ENCODE assay signal across 23 cellular contexts in the genomic region with DNA sequence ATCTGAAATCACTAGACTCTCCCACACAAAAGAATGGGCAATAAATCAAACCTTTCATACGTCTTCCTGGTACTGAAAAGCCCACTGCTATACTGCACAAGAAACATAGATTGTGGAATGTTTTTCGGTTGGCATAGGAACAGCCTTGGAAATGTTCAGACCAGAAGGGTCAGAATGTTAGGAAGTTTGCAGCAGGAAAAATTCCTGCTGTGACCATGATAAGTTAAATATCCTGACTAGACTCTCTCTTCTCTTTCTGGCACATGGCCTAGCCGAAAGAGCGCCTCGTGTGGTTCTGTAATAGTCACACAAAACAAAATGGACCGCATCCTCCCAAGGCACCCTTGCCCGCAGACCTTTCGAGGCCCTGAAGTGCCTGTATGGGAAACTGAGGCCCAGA.
DNase-seq lines count a peak whose midpoint lies in the region; ATAC-seq and TF ChIP-seq lines count a peak whose summit lies in the region.
"Had no signal": no experiment of that assay in that cellular context is flagged by ENCODE, and none has a peak within 500 bp of the region (broad histone marks: within the 10 kb centered on the region; RNA-seq: fewer than 3 reads in every experiment).

No MANE protein-coding gene starts in this region.

- ATAC-seq in left lobe of liver: peak; percentile 72
- ATAC-seq: naive thymus-derived CD4-positive, alpha-beta T cell; WTC11 had no signal

- in situ Hi-C loops in brain microvascular endothelial cell (cut with HindIII; ENCODE audit: low pct_ligation_motif_present, low sequenced_read_pairs): no loop called here

- peak; percentile 88 for DNase-seq in NCI-H226
- peak; percentile 84 for DNase-seq in brain microvascular endothelial cell
- no peak for DNase-seq in left lobe of liver (ENCODE audit: low spot score)
- DNase-seq in pulmonary artery endothelial cell (ENCODE audit: low read depth, low spot score): peak; percentile 99
- no peak for DNase-seq in NCI-H2081 treated with DMSO at 0.1 percent for 48 hours (lab: John Stamatoyannopoulos, UW)
- no peak for DNase-seq in stimulated activated naive CD4-positive, alpha-beta T cell (lab: John Stamatoyannopoulos, UW)
- no peak for DNase-seq in 8988T
- DNase-seq in SKM-1 (lab: John Stamatoyannopoulos, UW; ENCODE audit: unreplicated experiment): no peak
- DNase-seq: activated CD4-positive, alpha-beta memory T cell treated with anti-CD3 and anti-CD28 coated beads, Interleukin-2, amount 10 ng/mL, durations not matched to agents 7 days and 5 days; activated naive CD4-positive, alpha-beta T cell; CD4-positive, alpha-beta T cell; colonic mucosa; DMS 273 treated with DMSO at 0.1 percent for 48 hours; H7; naive thymus-derived CD4-positive, alpha-beta T cell; NCI-H1092; NCI-H2081; NCI-H510A treated with DMSO at 0.1 percent for 48 hours; SK-N-SH; stimulated activated naive CD4-positive, alpha-beta T cell treated with Interleukin-2 at 50 U/mL for 16 hours; thyroid gland had no signal

- H3K27ac ChIP-seq in brain microvascular endothelial cell: peak overlapping the region; percentile 14
- H3K27ac ChIP-seq: colonic mucosa, KMS-11, thyroid gland had no signal

- H3K4me3 ChIP-seq in brain microvascular endothelial cell (ENCODE audit: low read depth, low read length): no peak overlapping the region
- H3K4me3 ChIP-seq: colonic mucosa, thyroid gland had no signal

- no peaks in the 10 kb centered on the region for H3K27me3 ChIP-seq in brain microvascular endothelial cell (replicated peaks)
- H3K27me3 ChIP-seq: colonic mucosa, thyroid gland had no signal

- peak; percentile 59 for TF ChIP-seq CTCF in brain microvascular endothelial cell (IDR thresholded peaks at IDR 0.05; ENCODE audit: low read depth, low read length, missing control alignments)

- no peaks in the 10 kb centered on the region for H3K36me3 ChIP-seq in brain microvascular endothelial cell (replicated peaks)
- H3K36me3 ChIP-seq: colonic mucosa, thyroid gland had no signal

Comparison
In these comparisons a context has a peak if more than half of its experiments do, and no peak if none do; other contexts are left out.
1. DNase-seq: peak in NCI-H226 (single experiment), brain microvascular endothelial cell (single experiment) and pulmonary artery endothelial cell (single experiment); none in left lobe of liver (single experiment), NCI-H2081 treated with DMSO at 0.1 percent for 48 hours (single experiment), stimulated activated naive CD4-positive, alpha-beta T cell (0 of 6), 8988T (single experiment) and SKM-1 (single experiment).